ENCODE assay signal across 10 cellular contexts in genomic region chr3:124688580-124689454, GRCh38. TPM values are rescaled to one million over a fixed set of nuclear protein-coding genes. Genes with fewer than 3 reads are reported as not detected.
A peak's percentile ranks its signal among the peaks of the same experiment; 100 is the strongest.
DNase-seq lines count a peak whose midpoint lies in the region; FAIRE-seq and TF ChIP-seq lines count a peak whose summit lies in the region.
"Had no signal": no experiment of that assay in that cellular context is flagged by ENCODE, and none has a peak within 500 bp of the region (broad histone marks: within the 10 kb centered on the region; RNA-seq: fewer than 3 reads in every experiment).

No MANE protein-coding gene starts in this region.

- H3K4me1 ChIP-seq in MM.1S (ENCODE audit: low read length): no peaks in the 10 kb centered on the region
- H3K4me1 ChIP-seq: BLaER1 treated with 17β-estradiol and CSF1 and Interleukin-3, amounts not matched to agents 10 nM and 100 nM had no signal

- intact Hi-C loops in head of caudate nucleus (cut with DNase I): loop anchor here (5.0 kb wide), 1 partner anchor 117 kb away; no protein-coding TSS in a partner anchor

- FAIRE-seq in urothelium cell line (lab: Jason Lieb, UNC): no peak

- H3K9me3 Mint-ChIP-seq in progenitor cell of endocrine pancreas (ENCODE audit: low read depth): no peaks in the 10 kb centered on the region
- H3K9me3 Mint-ChIP-seq: stimulated activated naive CD8-positive, alpha-beta T cell treated with anti-CD3 and anti-CD28 coated beads, Interleukin-15, Interleukin-2, amounts not matched to agents 100 ng/mL and 50 ng/mL, for 24 hours had no signal

- peak; percentile 86 for TF ChIP-seq CTCF in MM.1S (IDR thresholded peaks at IDR 0.05; ENCODE audit: low read length)
- peak; percentile 94 for TF ChIP-seq CTCF in progenitor cell of endocrine pancreas (IDR thresholded peaks at IDR 0.05; ENCODE audit: unreplicated experiment)

- DNase-seq in NCI-H510A treated with DMSO at 0.1 percent for 48 hours (lab: John Stamatoyannopoulos, UW) (peak; percentile 53), NCI-H510A (lab: John Stamatoyannopoulos, UW) (no peak), MM.1S (peak; percentile 80), SKM-1 treated with dmso at 0.1 percent for 144 hours (lab: John Stamatoyannopoulos, UW; ENCODE audit: unreplicated experiment) (peak; percentile 53), head of caudate nucleus (peak; percentile 20 to 87 (median 68)), progenitor cell of endocrine pancreas (ENCODE audit: low spot score, unreplicated experiment) (peak; percentile 70), urothelium cell line (ENCODE audit: low spot score) (peak; percentile 92)
- DNase-seq in activated naive CD4-positive, alpha-beta T cell treated with anti-CD3 and anti-CD28 coated beads, Interleukin-2, amount 50 U/mL, for 16 hours: peak; percentile 68

- H3K79me2 ChIP-seq in MM.1S (ENCODE audit: low read length): no peaks in the 10 kb centered on the region

- no peaks in the 10 kb centered on the region for H3K9me3 ChIP-seq in MM.1S (replicated peaks; ENCODE audit: insufficient read depth, low read length)
- H3K9me3 ChIP-seq: BLaER1 treated with 17β-estradiol and CSF1 and Interleukin-3, amounts not matched to agents 10 nM and 100 nM had no signal

- H3K27ac ChIP-seq in MM.1S (ENCODE audit: low read length): no peak overlapping the region
- H3K27ac ChIP-seq: BLaER1 treated with 17β-estradiol and CSF1 and Interleukin-3, amounts not matched to agents 10 nM and 100 nM had no signal

- no peak overlapping the region for H3K4me2 ChIP-seq in MM.1S (ENCODE audit: low read depth, low read length)
- H3K4me2 ChIP-seq: BLaER1 treated with 17β-estradiol and CSF1 and Interleukin-3, amounts not matched to agents 10 nM and 100 nM had no signal

- no peaks in the 10 kb centered on the region for H3F3A ChIP-seq in MM.1S (ENCODE audit: insufficient read depth, low read length)

- no peaks in the 10 kb centered on the region for H3K27me3 Mint-ChIP-seq in progenitor cell of endocrine pancreas

- H3K27ac Mint-ChIP-seq in progenitor cell of endocrine pancreas: peak overlapping the region; percentile 43
- H3K27ac Mint-ChIP-seq: stimulated activated naive CD8-positive, alpha-beta T cell treated with anti-CD3 and anti-CD28 coated beads, Interleukin-15, Interleukin-2, amounts not matched to agents 100 ng/mL and 50 ng/mL, for 24 hours had no signal

- no peak overlapping the region for H3K4me3 Mint-ChIP-seq in progenitor cell of endocrine pancreas (ENCODE audit: low read depth)
- H3K4me3 Mint-ChIP-seq: stimulated activated naive CD8-positive, alpha-beta T cell treated with anti-CD3 and anti-CD28 coated beads, Interleukin-15, Interleukin-2, amounts not matched to agents 100 ng/mL and 50 ng/mL, for 24 hours had no signal

- no peak overlapping the region for H3K4me3 ChIP-seq in MM.1S (ENCODE audit: low read length)
- H3K4me3 ChIP-seq: BLaER1 treated with 17β-estradiol and CSF1 and Interleukin-3, amounts not matched to agents 10 nM and 100 nM had no signal

- peak overlapping the region; percentile 29; the same call in 1 of the 2 replicates for H2AFZ ChIP-seq in MM.1S (ENCODE audit: low read length)

- no peaks in the 10 kb centered on the region for H3K36me3 ChIP-seq in MM.1S (replicated peaks; ENCODE audit: insufficient read depth, low read length)
- H3K36me3 ChIP-seq: BLaER1 treated with 17β-estradiol and CSF1 and Interleukin-3, amounts not matched to agents 10 nM and 100 nM had no signal

- no peaks in the 10 kb centered on the region for H3K9me2 ChIP-seq in MM.1S (replicated peaks; ENCODE audit: insufficient read depth, low read length)

- H4K20me1 ChIP-seq in MM.1S (ENCODE audit: insufficient read depth, low read length): no peaks in the 10 kb centered on the region
- H4K20me1 ChIP-seq: BLaER1 treated with 17β-estradiol and CSF1 and Interleukin-3, amounts not matched to agents 10 nM and 100 nM had no signal

- no peaks in the 10 kb centered on the region for H3K27me3 ChIP-seq in MM.1S (replicated peaks; ENCODE audit: insufficient read depth, low read length)
- H3K27me3 ChIP-seq: BLaER1 treated with 17β-estradiol and CSF1 and Interleukin-3, amounts not matched to agents 10 nM and 100 nM had no signal

- peaks cover 1% of the 10 kb centered on the region for H3K36me3 Mint-ChIP-seq in progenitor cell of endocrine pancreas (ENCODE audit: insufficient read depth)

- peaks cover 15% of the 10 kb centered on the region for H3K4me1 Mint-ChIP-seq in progenitor cell of endocrine pancreas (ENCODE audit: low read depth)

- H3K9ac ChIP-seq in MM.1S (ENCODE audit: low read length): no peak overlapping the region
- H3K9ac ChIP-seq: BLaER1 treated with 17β-estradiol and CSF1 and Interleukin-3, amounts not matched to agents 10 nM and 100 nM had no signal

RNA-seq across cellular contexts. Expression of gene UMPS, which starts 41.4 kb away (rescaled TPM):
- 49.0 and 50.3 TPM in 2 replicates for total RNA-seq in progenitor cell of endocrine pancreas
